In genomic region chr13:20812890-20813289, GRCh38 we compare ENCODE assay signal across 12 cellular contexts.
"Had no signal": no experiment of that assay in that cellular context is flagged by ENCODE, and none has a peak within 500 bp of the region (broad histone marks: within the 10 kb centered on the region; RNA-seq: fewer than 3 reads in every experiment).

No MANE protein-coding gene starts in this region.

- H3K4me3 ChIP-seq: neural progenitor cell, pancreas, skin epidermis had no signal

- H3K27ac Mint-ChIP-seq: activated CD4-positive, alpha-beta memory T cell treated with anti-CD3 and anti-CD28 coated beads for 36 hours; neural progenitor cell; T-cell had no signal

- DNase-seq: activated CD4-positive, alpha-beta memory T cell treated with anti-CD3 and anti-CD28 coated beads for 36 hours; activated T-cell treated with anti-CD3 and anti-CD28 coated beads, Interleukin-2, amount 50 U/mL, for 48 hours; effector memory CD8-positive, alpha-beta T cell; pancreas; retina; T-cell; T1000; tibial artery had no signal

- H3K4me1 ChIP-seq: neural progenitor cell had no signal

- H3K9me3 Mint-ChIP-seq: activated CD4-positive, alpha-beta memory T cell treated with anti-CD3 and anti-CD28 coated beads for 36 hours; central memory CD8-positive, alpha-beta T cell; effector memory CD8-positive, alpha-beta T cell; neural progenitor cell; T-cell had no signal

- H3K27me3 ChIP-seq: neural progenitor cell, pancreas, tibial artery had no signal

- H3K27me3 Mint-ChIP-seq: activated CD4-positive, alpha-beta memory T cell treated with anti-CD3 and anti-CD28 coated beads for 36 hours; central memory CD8-positive, alpha-beta T cell; effector memory CD8-positive, alpha-beta T cell; T-cell had no signal

- H3K9me3 ChIP-seq: pancreas, tibial artery had no signal

- H2AFZ ChIP-seq: neural progenitor cell had no signal

- H3K27ac ChIP-seq: neural progenitor cell, pancreas had no signal

- H3K4me2 ChIP-seq: neural progenitor cell had no signal

- H3K9ac ChIP-seq: neural progenitor cell had no signal

- H3K4me3 Mint-ChIP-seq: activated CD4-positive, alpha-beta memory T cell treated with anti-CD3 and anti-CD28 coated beads for 36 hours; central memory CD8-positive, alpha-beta T cell; effector memory CD8-positive, alpha-beta T cell; neural progenitor cell; T-cell had no signal

- H3K4me1 Mint-ChIP-seq: neural progenitor cell had no signal

- ATAC-seq: effector memory CD8-positive, alpha-beta T cell; left lobe of liver; pancreas; T-cell had no signal
